Comparison of ENCODE assay signal across 10 cellular contexts in the genomic region with DNA sequence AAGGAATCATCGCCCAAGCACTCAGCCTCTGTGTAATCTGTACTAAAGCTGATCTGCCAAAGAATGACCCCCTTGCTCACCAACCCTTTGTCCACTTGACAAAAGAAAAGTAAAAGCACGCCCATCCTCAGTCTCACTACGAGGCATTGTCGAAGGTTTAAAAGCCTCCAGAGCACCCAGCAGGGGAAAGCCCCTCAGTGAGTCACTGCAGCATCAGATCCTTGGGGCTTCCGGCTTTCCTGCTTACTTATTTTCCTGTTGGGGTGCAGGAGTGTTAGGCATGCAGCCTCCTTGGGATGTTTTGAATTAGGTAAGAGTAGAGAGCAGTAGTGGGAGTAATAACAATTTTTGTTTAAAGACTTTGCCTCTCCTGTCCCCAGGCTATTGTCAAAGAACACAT.
DNase-seq lines count a peak whose midpoint lies in the region; ATAC-seq, FAIRE-seq and TF ChIP-seq lines count a peak whose summit lies in the region.
"Had no signal": no experiment of that assay in that cellular context is flagged by ENCODE, and none has a peak within 500 bp of the region (broad histone marks: within the 10 kb centered on the region; RNA-seq: fewer than 3 reads in every experiment).

No MANE protein-coding gene starts in this region.

- POLR2A ChIA-PET in BJ (lab: Charles Lee) = no interaction called here

- H3K9me3 Mint-ChIP-seq in natural killer cell = no peaks in the 10 kb centered on the region
- H3K9me3 Mint-ChIP-seq: activated naive CD8-positive, alpha-beta T cell treated with anti-CD3 and anti-CD28 coated beads for 36 hours had no signal

- H3K27ac Mint-ChIP-seq in natural killer cell = no peak overlapping the region
- H3K27ac Mint-ChIP-seq: activated naive CD8-positive, alpha-beta T cell treated with anti-CD3 and anti-CD28 coated beads for 36 hours had no signal

- H3K27me3 ChIP-seq in BJ (ENCODE audit: control insufficient read depth, insufficient read depth, low read length) = no peaks in the 10 kb centered on the region
- H3K27me3 ChIP-seq in adipocyte (replicated peaks; ENCODE audit: control insufficient read depth, insufficient read depth, low read length) = no peaks in the 10 kb centered on the region
- no peaks in the 10 kb centered on the region for H3K27me3 ChIP-seq in keratinocyte (ENCODE audit: control insufficient read depth, extremely low read depth, insufficient read depth, low read length)

- H3K9ac ChIP-seq in adipocyte (ENCODE audit: low read length) (no peak overlapping the region), keratinocyte (ENCODE audit: control insufficient read depth, extremely low read depth, insufficient read depth, low read length) (no peak overlapping the region)

- H3K4me1 ChIP-seq in adipocyte (ENCODE audit: control insufficient read depth, insufficient read depth, low read length) (peaks cover 42% of the 10 kb centered on the region), keratinocyte (ENCODE audit: control insufficient read depth, extremely low read depth, insufficient read depth, low read length) (peaks cover 28% of the 10 kb centered on the region)
- H3K4me1 ChIP-seq: psoas muscle had no signal

- dilution Hi-C loops in keratinocyte (cut with MboI; ENCODE audit: extremely low pct_ligation_motif_present, low sequenced_read_pairs) = no loop called here

- peak overlapping the region; percentile 51 for H3K4me2 ChIP-seq in keratinocyte (ENCODE audit: control insufficient read depth, extremely low read depth, insufficient read depth, low read depth, low read length)

- no peaks in the 10 kb centered on the region for H3K9me1 ChIP-seq in keratinocyte (ENCODE audit: control insufficient read depth, extremely low read depth, insufficient read depth, low read length)

- H3K27me3 Mint-ChIP-seq in natural killer cell (ENCODE audit: low read depth in 2 of 2) = peaks cover 11 to 27% of the 10 kb centered on the region in 2 donors

- H3K79me2 ChIP-seq in keratinocyte (ENCODE audit: control insufficient read depth, insufficient read depth, low read length) = no peaks in the 10 kb centered on the region

- H3K27ac ChIP-seq in keratinocyte (ENCODE audit: control insufficient read depth, insufficient read depth, low read length) = peak overlapping the region; percentile 72
- H3K27ac ChIP-seq: psoas muscle had no signal

- peak; percentile 75 for FAIRE-seq in keratinocyte (lab: Jason Lieb, UNC)

- H3K36me3 ChIP-seq in BJ (ENCODE audit: control insufficient read depth, insufficient read depth, low read length) (no peaks in the 10 kb centered on the region), adipocyte (ENCODE audit: control insufficient read depth, insufficient read depth, low read length, severe bottlenecking) (no peaks in the 10 kb centered on the region), keratinocyte (ENCODE audit: control insufficient read depth in 2 of 2, extremely low read depth in 1 of 2, insufficient read depth in 2 of 2, low read length in 2 of 2) (no peaks in the 10 kb centered on the region)

- H4K20me1 ChIP-seq in keratinocyte (ENCODE audit: control insufficient read depth, extremely low read depth, insufficient read depth, low read length) = no peaks in the 10 kb centered on the region

- DNase-seq in BJ (ENCODE audit: low read depth) = peak; percentile 52
- DNase-seq in adipocyte (ENCODE audit: low read depth) = peak; percentile 75
- DNase-seq in keratinocyte (ENCODE audit: low read depth, low spot score) = peak; percentile 52
- no peak for DNase-seq in GDM1 (lab: John Stamatoyannopoulos, UW)
- DNase-seq in natural killer cell = no peak
- no peak for DNase-seq in DMS79 (lab: John Stamatoyannopoulos, UW)
- no peak for DNase-seq in NCI-H510A treated with DMSO at 0.1 percent for 48 hours (lab: John Stamatoyannopoulos, UW)
- DNase-seq: activated naive CD8-positive, alpha-beta T cell treated with anti-CD3 and anti-CD28 coated beads for 36 hours; psoas muscle had no signal

- no peak overlapping the region for H3K4me3 Mint-ChIP-seq in natural killer cell
- H3K4me3 Mint-ChIP-seq: activated naive CD8-positive, alpha-beta T cell treated with anti-CD3 and anti-CD28 coated beads for 36 hours had no signal

- CTCF ChIA-PET in BJ (lab: Yijun Ruan, JAX) = interaction anchor here (1.2 to 1.4 kb wide), 2 partner anchors 43 to 300 kb away, joined by 4 read pairs; no protein-coding TSS in a partner anchor

- no peak for TF ChIP-seq CTCF in BJ (IDR thresholded peaks at IDR 0.05; ENCODE audit: insufficient read depth, low read depth, low read length)
- no peak for TF ChIP-seq CTCF in keratinocyte (optimal IDR thresholded peaks at IDR 0.05 in 1 of 3, IDR thresholded peaks at IDR 0.05 in 1 of 3, conservative IDR thresholded peaks at IDR 0.05 in 1 of 3; ENCODE audit: extremely low read depth in 1 of 3, insufficient read depth in 2 of 3, low read length in 3 of 3)
- TF ChIP-seq CTCF in natural killer cell (IDR thresholded peaks at IDR 0.05) = no peak

- intact Hi-C loops in natural killer cell (cut with micrococcal nuclease) = no loop called here

- ATAC-seq in HG02759 (IDR thresholded peaks at IDR 0.05; ENCODE audit: unreplicated experiment) (peak; percentile 50), natural killer cell (no peak)
- ATAC-seq: psoas muscle had no signal

- H2AFZ ChIP-seq in keratinocyte (ENCODE audit: control insufficient read depth, low read length) = peak overlapping the region; percentile 48

- no peak overlapping the region for H3K4me3 ChIP-seq in BJ (ENCODE audit: low read depth, low read length)
- H3K4me3 ChIP-seq in adipocyte (ENCODE audit: low read length) = no peak overlapping the region
- no peak overlapping the region for H3K4me3 ChIP-seq in keratinocyte (ENCODE audit: control insufficient read depth in 2 of 3, extremely low read depth in 1 of 3, insufficient read depth in 2 of 3, low read depth in 1 of 3, low read length in 3 of 3)
- H3K4me3 ChIP-seq: psoas muscle had no signal

- no peaks in the 10 kb centered on the region for H3K4me1 Mint-ChIP-seq in natural killer cell
- H3K4me1 Mint-ChIP-seq: activated naive CD8-positive, alpha-beta T cell treated with anti-CD3 and anti-CD28 coated beads for 36 hours had no signal

- no peaks in the 10 kb centered on the region for H3K9me3 ChIP-seq in adipocyte (ENCODE audit: control insufficient read depth, low read length)
- peaks cover 3% of the 10 kb centered on the region for H3K9me3 ChIP-seq in keratinocyte (ENCODE audit: control insufficient read depth, low read depth, low read length)
- H3K9me3 ChIP-seq: psoas muscle had no signal

- no peaks in the 10 kb centered on the region for H3K36me3 Mint-ChIP-seq in natural killer cell
- H3K36me3 Mint-ChIP-seq: activated naive CD8-positive, alpha-beta T cell treated with anti-CD3 and anti-CD28 coated beads for 36 hours had no signal

Comparison
In these comparisons a context has a peak if more than half of its experiments do, and no peak if none do; other contexts are left out.
1. DNase-seq: peak in BJ (single experiment), adipocyte (single experiment) and keratinocyte (single experiment); none in GDM1 (single experiment), natural killer cell (single experiment), DMS79 (single experiment) and NCI-H510A treated with DMSO at 0.1 percent for 48 hours (single experiment).